8 cellular contexts compared by ENCODE assay signal in genomic region chr7:27142562-27143021, GRCh38. TPM values are rescaled to one million over a fixed set of nuclear protein-coding genes. Genes with fewer than 3 reads are reported as not detected.
DNase-seq lines count a peak whose midpoint lies in the region; TF ChIP-seq lines count a peak whose summit lies in the region.
"Had no signal": no experiment of that assay in that cellular context is flagged by ENCODE, and none has a peak within 500 bp of the region (broad histone marks: within the 10 kb centered on the region; RNA-seq: fewer than 3 reads in every experiment).

No MANE protein-coding gene starts in this region.

- no peaks in the 10 kb centered on the region for H3K9me3 ChIP-seq in tibial nerve

- peaks cover 0 to 58% (median 2%) of the 10 kb centered on the region in 4 donors for H3K4me1 ChIP-seq in tibial nerve

- 26 to 43% methylated on average over 29 of the region's 29 CpGs for WGBS in tibial nerve, 2 donors

- no peak for TF ChIP-seq POLR2A in tibial nerve (IDR thresholded peaks at IDR 0.05)

- DNase-seq in activated CD4-positive, alpha-beta T cell treated with anti-CD3 and anti-CD28 coated beads, Interleukin-2, amount 10 ng/mL, durations not matched to agents 7 days and 5 days: no peak
- no peak for DNase-seq in activated CD4-positive, alpha-beta T cell treated with anti-CD3 and anti-CD28 coated beads for 4 hours
- no peak for DNase-seq in immature natural killer cell
- DNase-seq in tibial nerve (ENCODE audit: low spot score in 2 of 2): no peak
- DNase-seq in SHP77 (lab: John Stamatoyannopoulos, UW): no peak
- DNase-seq in HT-29 (ENCODE audit: low spot score): no peak
- DNase-seq: GM23248 had no signal

- POLR2A ChIA-PET in activated CD4-positive, alpha-beta T cell treated with anti-CD3 and anti-CD28 coated beads, Interleukin-2, amount 10 ng/mL, durations not matched to agents 7 days and 5 days (lab: Charles Lee): no interaction called here

- H3K36me3 Mint-ChIP-seq in activated CD4-positive, alpha-beta T cell treated with anti-CD3 and anti-CD28 coated beads, Interleukin-2, amount 10 ng/mL, durations not matched to agents 7 days and 5 days (ENCODE audit: low read depth): no peaks in the 10 kb centered on the region
- peaks cover 0 to 12% (median 0%) of the 10 kb centered on the region in 3 donors for H3K36me3 Mint-ChIP-seq in immature natural killer cell

- peaks cover 32% of the 10 kb centered on the region for H3K27me3 Mint-ChIP-seq in activated CD4-positive, alpha-beta T cell treated with anti-CD3 and anti-CD28 coated beads, Interleukin-2, amount 10 ng/mL, durations not matched to agents 7 days and 5 days
- peaks cover 10 to 23% (median 18%) of the 10 kb centered on the region in 3 donors for H3K27me3 Mint-ChIP-seq in immature natural killer cell (ENCODE audit: low read depth in 3 of 3)

- peak overlapping the region; percentile 28 to 54 (median 44) for H3K4me3 ChIP-seq in tibial nerve
- H3K4me3 ChIP-seq: BLaER1, GM23248 had no signal

- H3K4me1 Mint-ChIP-seq in activated CD4-positive, alpha-beta T cell treated with anti-CD3 and anti-CD28 coated beads, Interleukin-2, amount 10 ng/mL, durations not matched to agents 7 days and 5 days: no peaks in the 10 kb centered on the region
- peaks cover 7 to 11% of the 10 kb centered on the region in 2 donors for H3K4me1 Mint-ChIP-seq in immature natural killer cell

- no peak for TF ChIP-seq CTCF in tibial nerve (IDR thresholded peaks at IDR 0.05)

- H3K27ac Mint-ChIP-seq in activated CD4-positive, alpha-beta T cell treated with anti-CD3 and anti-CD28 coated beads, Interleukin-2, amount 10 ng/mL, durations not matched to agents 7 days and 5 days: peak overlapping the region; percentile 54
- peak overlapping the region in 1 of 6 donors; percentile 37 for H3K27ac Mint-ChIP-seq in immature natural killer cell

- H3K36me3 ChIP-seq in tibial nerve: peaks cover 0 to 33% (median 0%) of the 10 kb centered on the region in 3 donors

- H3K27me3 ChIP-seq in tibial nerve: peaks cover 0 to 89% of the 10 kb centered on the region in 2 donors

- no peak overlapping the region for H3K4me3 Mint-ChIP-seq in activated CD4-positive, alpha-beta T cell treated with anti-CD3 and anti-CD28 coated beads, Interleukin-2, amount 10 ng/mL, durations not matched to agents 7 days and 5 days
- H3K4me3 Mint-ChIP-seq in immature natural killer cell: peak overlapping the region; percentile 67 to 74 (median 70)

- no peak for TF ChIP-seq EP300 in tibial nerve (IDR thresholded peaks at IDR 0.05)

- H3K27ac ChIP-seq in tibial nerve: peak overlapping the region; percentile 25 to 83 (median 76)
- H3K27ac ChIP-seq: BLaER1, GM23248 had no signal

- CTCF ChIA-PET in activated CD4-positive, alpha-beta T cell treated with anti-CD3 and anti-CD28 coated beads, Interleukin-2, amount 10 ng/mL, durations not matched to agents 7 days and 5 days (lab: Charles Lee): no interaction called here

- H3K9me3 Mint-ChIP-seq in activated CD4-positive, alpha-beta T cell treated with anti-CD3 and anti-CD28 coated beads, Interleukin-2, amount 10 ng/mL, durations not matched to agents 7 days and 5 days: no peaks in the 10 kb centered on the region
- H3K9me3 Mint-ChIP-seq in immature natural killer cell: no peaks in the 10 kb centered on the region

RNA-seq across cellular contexts. Expression of gene HOXA5, which starts 0.9 kb away (rescaled TPM):
- not detected for total RNA-seq in activated CD4-positive, alpha-beta T cell treated with anti-CD3 and anti-CD28 coated beads, Interleukin-2, amount 10 ng/mL, durations not matched to agents 7 days and 5 days
- 1 to 10 TPM in 1 of 3 donors, under 1 TPM in 2; 0.42 to 1.1 (median 0.73) TPM for polyA plus RNA-seq in immature natural killer cell
- 10 to 100 TPM; 12.0 to 25.9 (median 16.6) TPM for total RNA-seq in tibial nerve
- total RNA-seq in HT-29 (2014; rRNA removed; shearing (Covaris generic)): 22.1 and 29.3 TPM in 2 replicates

RNA-seq across cellular contexts. Expression of gene HOXA6, which starts 5.0 kb away (rescaled TPM):
- not detected for total RNA-seq in activated CD4-positive, alpha-beta T cell treated with anti-CD3 and anti-CD28 coated beads, Interleukin-2, amount 10 ng/mL, durations not matched to agents 7 days and 5 days
- 1 to 10 TPM in 1 of 3 donors, under 1 TPM in 1, not detected in 1; 0.52 to 3.8 TPM for polyA plus RNA-seq in immature natural killer cell
- 10 to 100 TPM; 11.1 to 30.9 (median 18.7) TPM for total RNA-seq in tibial nerve
- total RNA-seq in HT-29 (2014; rRNA removed; shearing (Covaris generic)): 25.5 and 28.1 TPM in 2 replicates

RNA-seq across cellular contexts. Expression of gene HOXA3, which starts 9.8 kb away (rescaled TPM):
- total RNA-seq in activated CD4-positive, alpha-beta T cell treated with anti-CD3 and anti-CD28 coated beads, Interleukin-2, amount 10 ng/mL, durations not matched to agents 7 days and 5 days: not detected
- under 1 TPM in 1 of 3 donors, not detected in 2; 0.13 TPM for polyA plus RNA-seq in immature natural killer cell
- 10 to 100 TPM in 1 of 4 donors, 1 to 10 TPM in 3; 7.0 to 18.8 (median 8.7) TPM for total RNA-seq in tibial nerve
- total RNA-seq in HT-29 (2014; rRNA removed; shearing (Covaris generic)): 27.8 and 29.0 TPM in 2 replicates

RNA-seq across cellular contexts. Expression of gene HOXA4, which starts 12.0 kb away (rescaled TPM):
- under 1 TPM in 1 of 2 experiments, not detected in 1; 0.25 TPM for total RNA-seq in activated CD4-positive, alpha-beta T cell treated with anti-CD3 and anti-CD28 coated beads, Interleukin-2, amount 10 ng/mL, durations not matched to agents 7 days and 5 days
- polyA plus RNA-seq in immature natural killer cell: 1 to 10 TPM in 1 of 3 donors, under 1 TPM in 1, not detected in 1; 0.51 to 1.2 TPM
- total RNA-seq in tibial nerve: 1 to 10 TPM; 4.4 to 6.3 (median 4.7) TPM
- total RNA-seq in HT-29 (2014; rRNA removed; shearing (Covaris generic)): 2.2 and 3.7 TPM in 2 replicates

RNA-seq across cellular contexts. Expression of gene HOXA7, which starts 13.9 kb away (rescaled TPM):
- total RNA-seq in activated CD4-positive, alpha-beta T cell treated with anti-CD3 and anti-CD28 coated beads, Interleukin-2, amount 10 ng/mL, durations not matched to agents 7 days and 5 days: not detected
- 1 to 10 TPM in 2 of 3 donors, not detected in 1; 1.0 to 4.2 TPM for polyA plus RNA-seq in immature natural killer cell
- total RNA-seq in tibial nerve: 10 to 100 TPM in 2 of 4 donors, 1 to 10 TPM in 2; 8.7 to 16.9 (median 11.3) TPM
- total RNA-seq in HT-29 (2014; rRNA removed; shearing (Covaris generic)): 5.6 and 10.7 TPM in 2 replicates

Comparison
In these comparisons a context has a peak if more than half of its experiments do, and no peak if none do; other contexts are left out.
1. RNA of gene HOXA5, which starts 0.9 kb away (total RNA-seq): 22.1 to 29.3 TPM in HT-29 and 12.0 to 25.9 TPM in tibial nerve; not detected in activated CD4-positive, alpha-beta T cell treated with anti-CD3 and anti-CD28 coated beads, Interleukin-2, amount 10 ng/mL, durations not matched to agents 7 days and 5 days; every median in the first group is over 10 times any median in the second.
2. RNA of gene HOXA6, which starts 5.0 kb away (total RNA-seq): 25.5 to 28.1 TPM in HT-29 and 11.1 to 30.9 TPM in tibial nerve; not detected in activated CD4-positive, alpha-beta T cell treated with anti-CD3 and anti-CD28 coated beads, Interleukin-2, amount 10 ng/mL, durations not matched to agents 7 days and 5 days; every median in the first group is over 10 times any median in the second.
3. RNA of gene HOXA3, which starts 9.8 kb away (total RNA-seq): 27.8 to 29.0 TPM in HT-29 and 7.0 to 18.8 TPM in tibial nerve; not detected in activated CD4-positive, alpha-beta T cell treated with anti-CD3 and anti-CD28 coated beads, Interleukin-2, amount 10 ng/mL, durations not matched to agents 7 days and 5 days; every median in the first group is over 4 times any median in the second.